26 cellular contexts compared by ENCODE assay signal in the genomic region with DNA sequence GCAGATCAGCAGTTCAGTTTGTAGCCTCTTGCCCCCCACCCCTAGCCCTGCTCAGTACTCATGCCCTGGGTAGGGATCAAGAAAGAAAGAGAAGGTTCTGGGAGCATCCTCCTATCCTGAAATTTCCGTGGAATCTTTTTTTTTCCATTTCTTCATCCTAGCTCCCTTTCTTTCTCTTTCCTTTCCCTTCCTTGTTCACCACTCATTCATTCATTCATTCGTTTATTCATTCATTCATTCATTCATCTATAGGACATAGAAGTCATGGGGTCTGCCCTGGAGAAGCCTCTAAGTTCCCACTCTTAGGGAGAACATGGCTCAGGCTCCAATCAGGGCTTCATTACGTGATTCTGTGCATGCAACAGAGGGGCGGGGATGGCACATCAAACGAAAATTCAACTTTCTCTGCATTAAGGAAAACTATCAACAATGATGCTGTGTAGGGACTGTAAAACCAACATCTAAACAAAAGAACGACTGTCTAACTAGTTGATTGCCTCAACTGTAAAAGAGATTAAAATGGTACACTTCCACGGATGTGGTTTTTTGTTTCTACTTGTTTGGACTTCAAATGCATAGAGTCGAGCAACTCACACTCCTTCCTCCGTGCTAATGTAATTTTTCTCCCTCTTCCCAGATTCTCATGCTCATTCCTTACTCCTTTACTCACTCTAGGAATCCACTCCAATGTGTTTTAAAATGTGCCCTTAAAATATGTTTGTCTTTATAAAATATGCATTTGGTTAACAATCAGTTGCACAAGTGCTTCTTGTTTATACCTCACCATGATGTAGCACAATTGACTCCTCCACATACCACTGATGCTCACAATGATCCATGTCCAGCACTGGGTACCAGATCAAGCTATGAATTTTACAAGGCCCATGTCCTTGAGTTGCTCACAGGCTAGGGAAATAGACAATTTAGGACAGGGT.
A peak's percentile ranks its signal among the peaks of the same experiment; 100 is the strongest.
DNase-seq lines count a peak whose midpoint lies in the region; ATAC-seq, FAIRE-seq and TF ChIP-seq lines count a peak whose summit lies in the region.
"Had no signal": no experiment of that assay in that cellular context is flagged by ENCODE, and none has a peak within 500 bp of the region (broad histone marks: within the 10 kb centered on the region; RNA-seq: fewer than 3 reads in every experiment).

No MANE protein-coding gene starts in this region.

- H2BK15ac ChIP-seq in IMR-90 (ENCODE audit: low read depth, low read length) (peak overlapping the region; percentile 98; the same call in 2 of the 3 replicates), H1 (ENCODE audit: low read length) (0 out of 2 replicates have a peak overlapping the region, but pooled peaks have one; percentile 47)

- H3K4ac ChIP-seq in IMR-90 (ENCODE audit: low read depth, low read length): peak overlapping the region; percentile 81
- H3K4ac ChIP-seq in H1 (replicated peaks; ENCODE audit: insufficient read length, low read depth, low read length): peak overlapping the region; percentile 70

- H3K27me3 Mint-ChIP-seq in mesothelial cell of epicardium (ENCODE audit: low read depth): no peaks in the 10 kb centered on the region

- H4K8ac ChIP-seq in IMR-90 (ENCODE audit: low read depth in 2 of 2, low read length in 2 of 2) (peak overlapping the region; percentile 91 to 97), H1 (ENCODE audit: extremely low read depth, insufficient read depth, low read length) (no peak overlapping the region)

- H3K4me1 ChIP-seq in IMR-90 (ENCODE audit: control insufficient read depth, insufficient read depth, low read length) (peaks cover 30% of the 10 kb centered on the region), H1 (replicated peaks in 1 of 4; ENCODE audit: control insufficient read depth in 3 of 4, insufficient read depth in 4 of 4, low read length in 3 of 4) (peaks cover 0 to 11% (median 7%) of the 10 kb centered on the region in 4 experiments; a peak in 5 of 7 replicates)
- H3K4me1 ChIP-seq: breast epithelium, transverse colon had no signal

- H4K5ac ChIP-seq in IMR-90 (ENCODE audit: low read depth, low read length): peak overlapping the region; percentile 98
- no peak overlapping the region for H4K5ac ChIP-seq in H1 (ENCODE audit: insufficient read length, low read depth, low read length)

- peaks cover 18% of the 10 kb centered on the region for H3K9me1 ChIP-seq in IMR-90 (ENCODE audit: insufficient read depth, low read length)

- FAIRE-seq in H1 (lab: Jason Lieb, UNC): no peak

- H4K91ac ChIP-seq in IMR-90 (ENCODE audit: insufficient read depth, low read depth, low read length) (peak overlapping the region; percentile 94), H1 (replicated peaks; ENCODE audit: insufficient read length, low read length) (peak overlapping the region; percentile 59)

- TF ChIP-seq EP300 in H1 (IDR thresholded peaks at IDR 0.05; ENCODE audit: borderline replicate concordance in 1 of 2, low read depth in 2 of 2, low read length in 2 of 2): no peak

- H2AK9ac ChIP-seq in IMR-90 (replicated peaks; ENCODE audit: low read depth, low read length, poor library complexity): no peak overlapping the region

- in situ Hi-C loops in IMR-90 (cut with MboI; ENCODE audit: low sequenced_read_pairs): no loop called here

- H2AK5ac ChIP-seq in IMR-90 (ENCODE audit: low read depth, low read length) (peak overlapping the region; percentile 80), H1 (ENCODE audit: low read depth, low read length) (no peak overlapping the region)

- peak overlapping the region; percentile 6 for H2AFZ ChIP-seq in IMR-90 (replicated peaks; ENCODE audit: low read length, poor library complexity)
- H2AFZ ChIP-seq in H1 (ENCODE audit: low read length): no peak overlapping the region

- H3K4me3 ChIP-seq in BJ (ENCODE audit: low read depth, low read length) (no peak overlapping the region), IMR-90 (ENCODE audit: insufficient read depth, low read depth, low read length) (no peak overlapping the region), H1 (ENCODE audit: extremely low read depth in 1 of 4, insufficient read depth in 2 of 4, low read depth in 3 of 4, low read length in 4 of 4) (no peak overlapping the region)
- H3K4me3 ChIP-seq: breast epithelium, heart left ventricle, SJCRH30, transverse colon had no signal

- H3K79me2 ChIP-seq in H1 (ENCODE audit: control insufficient read depth in 1 of 2, insufficient read depth in 2 of 2, low read length in 2 of 2): no peaks in the 10 kb centered on the region

- peaks cover 50% of the 10 kb centered on the region for H3K4me1 Mint-ChIP-seq in mesothelial cell of epicardium

- no peaks in the 10 kb centered on the region for H4K20me1 ChIP-seq in IMR-90 (ENCODE audit: insufficient read depth, low read length)
- H4K20me1 ChIP-seq in H1 (replicated peaks in 1 of 2; ENCODE audit: control insufficient read depth in 1 of 2, insufficient read depth in 2 of 2, low read length in 2 of 2): no peaks in the 10 kb centered on the region

- dilution Hi-C loops in IMR-90 (cut with HindIII; ENCODE audit: low sequenced_read_pairs, unreplicated experiment): no loop called here

- no TSS peak for BruUV-seq in IMR-90 (replicated peaks; lab: Mats Ljungman, UMichigan)

- peak overlapping the region; percentile 29; the same call in 1 of the 2 replicates for H3K23ac ChIP-seq in IMR-90 (ENCODE audit: low read depth, low read length)
- H3K23ac ChIP-seq in H1 (ENCODE audit: insufficient read length): no peak overlapping the region

- DNase-seq in BJ (ENCODE audit: low read depth) (peak; percentile 73), IMR-90 (peak; percentile 71), H1 (ENCODE audit: low read depth in 1 of 2, low spot score in 2 of 2) (no peak), mesothelial cell of epicardium (ENCODE audit: low spot score in 2 of 2, unreplicated experiment in 2 of 2) (no peak), AML-193 (lab: John Stamatoyannopoulos, UW) (no peak), NCI-H510A treated with DMSO at 0.1 percent for 48 hours (lab: John Stamatoyannopoulos, UW) (no peak), middle frontal gyrus (ENCODE audit: extremely low spot score, low spot score) (no peak)
- no peak for DNase-seq in effector CD4-positive, alpha-beta T cell
- DNase-seq: activated CD4-positive, alpha-beta T cell treated with anti-CD3 and anti-CD28 coated beads, Interleukin-2, amount 50 U/mL, for 4 hours; activated CD8-positive, alpha-beta memory T cell treated with anti-CD3 and anti-CD28 coated beads, Interleukin-2, amount 50 U/mL, for 4 hours; activated naive CD4-positive, alpha-beta T cell treated with anti-CD3 and anti-CD28 coated beads, Interleukin-2, amount 50 U/mL, for 16 hours; amygdala; DMS79; GDM1; heart left ventricle; midbrain; naive thymus-derived CD4-positive, alpha-beta T cell; NCI-H1092; NCI-H1694; RPMI8226; SJCRH30; transverse colon had no signal

- POLR2A ChIA-PET in BJ (lab: Charles Lee): interaction anchor here (0.5 kb wide), 1 partner anchor 108 kb away, joined by 3 read pairs; no protein-coding TSS in a partner anchor
- POLR2A ChIA-PET in IMR-90 (lab: Charles Lee; ENCODE audit: unreplicated experiment): interaction anchor here (0.6 kb wide), 1 partner anchor 11 kb away, joined by 4 read pairs; no protein-coding TSS in a partner anchor
- POLR2A ChIA-PET in H1 (lab: Charles Lee; ENCODE audit: partially characterized antibody): interaction anchor here (1.2 to 1.7 kb wide), 5 partner anchors 12 to 235 kb away, joined by 3 to 11 read pairs (median 3); no protein-coding TSS in a partner anchor

- H3K27ac ChIP-seq in IMR-90 (ENCODE audit: insufficient read depth, low read length) (peak overlapping the region; percentile 96), H1 (ENCODE audit: low read depth, low read length) (no peak overlapping the region)
- H3K27ac ChIP-seq: breast epithelium, C4-2B, heart left ventricle, SJCRH30, transverse colon had no signal

- peak overlapping the region; percentile 58; the same call in 1 of the 2 replicates for H3K9ac ChIP-seq in IMR-90 (ENCODE audit: low read depth, low read length)
- no peak overlapping the region for H3K9ac ChIP-seq in H1 (replicated peaks in 1 of 4; ENCODE audit: extremely low read depth in 1 of 4, low read depth in 3 of 4, low read length in 3 of 4)

- peak overlapping the region; percentile 83 for H3K27ac Mint-ChIP-seq in mesothelial cell of epicardium
- H3K27ac Mint-ChIP-seq: stimulated activated memory B cell treated with anti-CD40 and anti-IgM and Interleukin-4, amounts not matched to agents 10 μg/mL and 1 μg/mL and 100 μg/mL, for 72 hours had no signal

- intact Hi-C loops in IMR-90 (cut with micrococcal nuclease): loop anchor here (1.0 kb wide), 1 partner anchor 101 kb away; no protein-coding TSS in a partner anchor

- H3K79me1 ChIP-seq in IMR-90 (ENCODE audit: low read depth in 1 of 2, low read length in 2 of 2): peaks cover 3 to 4% of the 10 kb centered on the region in 2 experiments; a peak in 1 of 4 replicates
- no peaks in the 10 kb centered on the region for H3K79me1 ChIP-seq in H1 (ENCODE audit: low read depth, low read length)

- H3K36me3 Mint-ChIP-seq in mesothelial cell of epicardium: no peaks in the 10 kb centered on the region
- H3K36me3 Mint-ChIP-seq: stimulated activated memory B cell treated with anti-CD40 and anti-IgM and Interleukin-4, amounts not matched to agents 10 μg/mL and 1 μg/mL and 100 μg/mL, for 72 hours had no signal

- H3K18ac ChIP-seq in IMR-90 (ENCODE audit: low read depth, low read length) (peak overlapping the region; percentile 100), H1 (ENCODE audit: extremely low read depth, low read length) (peak overlapping the region; percentile 34; the same call in 1 of the 2 replicates)

- ATAC-seq in IMR-90 (ENCODE audit: low read depth): peak; percentile 62
- ATAC-seq: heart left ventricle; naive thymus-derived CD4-positive, alpha-beta T cell; stimulated activated memory B cell treated with anti-CD40 and anti-IgM and Interleukin-4, amounts not matched to agents 10 μg/mL and 1 μg/mL and 100 μg/mL, for 72 hours had no signal

- TF ChIP-seq POLR2A in IMR-90 (IDR thresholded peaks at IDR 0.05; ENCODE audit: low read depth, low read length) (no peak), H1 (IDR thresholded peaks at IDR 0.05; ENCODE audit: control extremely low read depth in 1 of 2, low read depth in 2 of 2, low read length in 2 of 2) (no peak)

- H3K36me3 ChIP-seq in BJ (ENCODE audit: control insufficient read depth, insufficient read depth, low read length): no peaks in the 10 kb centered on the region
- H3K36me3 ChIP-seq in IMR-90 (ENCODE audit: control insufficient read depth, insufficient read depth, low read length): no peaks in the 10 kb centered on the region
- H3K36me3 ChIP-seq in H1 (ENCODE audit: control insufficient read depth in 2 of 4, insufficient read depth in 4 of 4, low read length in 3 of 4): no peaks in the 10 kb centered on the region
- H3K36me3 ChIP-seq: breast epithelium, heart left ventricle, SJCRH30, transverse colon had no signal

- H2BK120ac ChIP-seq in IMR-90 (ENCODE audit: low read depth, low read length) (peak overlapping the region; percentile 85), H1 (replicated peaks; ENCODE audit: low read depth, low read length) (no peak overlapping the region)

- WGBS in IMR-90 (ENCODE audit: extremely low coverage in 2 of 2, insufficient read length in 1 of 2), 2 experiments: no CpG with 5 or more reads among the region's 9 CpGs
- 84% methylated on average over 9 of the region's 9 CpGs; no CpG with 5 or more reads in 1 of the 2 experiments for WGBS in H1 (ENCODE audit: extremely low coverage in 1 of 2, insufficient coverage in 1 of 2, insufficient read length in 1 of 2, insufficient replicate concordance in 2 of 2, low coverage in 1 of 2, low lambda C conversion rate in 2 of 2, missing lambda C conversion rate in 1 of 2), 2 experiments

- peaks cover 4% of the 10 kb centered on the region for H3K23me2 ChIP-seq in H1 (ENCODE audit: low read depth, low read length)

- CTCF ChIA-PET in BJ (lab: Yijun Ruan, JAX) (interaction anchor here (1.2 to 5.2 kb wide), 2 partner anchors 13 to 105 kb away, joined by 3 to 24 read pairs; no protein-coding TSS in a partner anchor), IMR-90 (lab: Yijun Ruan, JAX) (interaction anchor here (0.6 to 1.1 kb wide), 2 partner anchors 105 to 988 kb away, joined by 3 read pairs; no protein-coding TSS in a partner anchor), H1 (lab: Charles Lee; ENCODE audit: partially characterized antibody) (interaction anchor here (0.8 to 3.1 kb wide), 7 partner anchors 11 to 282 kb away, joined by 3 to 13 read pairs (median 4); no protein-coding TSS in a partner anchor)

- TF ChIP-seq RAD21 in IMR-90 (IDR thresholded peaks at IDR 0.05; ENCODE audit: low read length) (no peak), H1 (IDR thresholded peaks at IDR 0.05 in 1 of 2, conservative IDR thresholded peaks at IDR 0.05 in 1 of 2; ENCODE audit: low read depth in 2 of 2, low read length in 2 of 2) (no peak)

- H3K56ac ChIP-seq in IMR-90 (ENCODE audit: extremely low read depth, insufficient read depth, low read length) (no peak overlapping the region), H1 (replicated peaks; ENCODE audit: insufficient read length, low read depth, low read length) (no peak overlapping the region)

- H2BK5ac ChIP-seq in IMR-90 (ENCODE audit: low read depth, low read length, poor library complexity, severe bottlenecking) (peak overlapping the region; percentile 99), H1 (ENCODE audit: low read depth, low read length) (peak overlapping the region; percentile 55; the same call in 1 of the 2 replicates)

- H3K14ac ChIP-seq in IMR-90 (replicated peaks; ENCODE audit: low read depth, low read length): peak overlapping the region; percentile 61
- H3K14ac ChIP-seq in H1 (ENCODE audit: insufficient read length): no peak overlapping the region

- TF ChIP-seq CTCF in BJ (IDR thresholded peaks at IDR 0.05; ENCODE audit: insufficient read depth, low read depth, low read length) (no peak), IMR-90 (conservative IDR thresholded peaks at IDR 0.05; ENCODE audit: low read depth, low read length) (no peak), H1 (IDR thresholded peaks at IDR 0.05; ENCODE audit: control extremely low read depth in 1 of 3, insufficient read depth in 1 of 3, low read depth in 1 of 3, low read length in 3 of 3) (no peak), mesothelial cell of epicardium (IDR thresholded peaks at IDR 0.05; ENCODE audit: unreplicated experiment) (no peak)

- H2BK20ac ChIP-seq in IMR-90 (ENCODE audit: low read depth, low read length) (peak overlapping the region; percentile 92), H1 (ENCODE audit: low read length) (peak overlapping the region; percentile 73)

- no peaks in the 10 kb centered on the region for H3K9me3 ChIP-seq in IMR-90 (ENCODE audit: control insufficient read depth, insufficient read depth, low read length)
- no peaks in the 10 kb centered on the region for H3K9me3 ChIP-seq in H1 (ENCODE audit: insufficient read depth in 2 of 2, low read depth in 1 of 2, low read length in 1 of 2)
- H3K9me3 ChIP-seq: breast epithelium, heart left ventricle, SJCRH30, transverse colon had no signal

- no peak overlapping the region for H3K4me3 Mint-ChIP-seq in mesothelial cell of epicardium
- H3K4me3 Mint-ChIP-seq: activated T-helper 1 cell treated with anti-CD3 and anti-CD28 coated beads, Interleukin-12 subunit alpha, Interleukin-12 subunit beta, Interleukin-2, Interleukin-4 antibody, amounts not matched to agents 30 ng/mL and 10 ng/mL and 1 ng/mL, durations not matched to agents 14 hours and 24 hours and 36 hours; stimulated activated memory B cell treated with anti-CD40 and anti-IgM and Interleukin-4, amounts not matched to agents 10 μg/mL and 1 μg/mL and 100 μg/mL, for 72 hours had no signal

- H2BK12ac ChIP-seq in H1 (ENCODE audit: low read depth, low read length): peak overlapping the region; percentile 92

- H3K27me3 ChIP-seq in BJ (ENCODE audit: control insufficient read depth, insufficient read depth, low read length) (no peaks in the 10 kb centered on the region), IMR-90 (ENCODE audit: control insufficient read depth, insufficient read depth, low read length) (no peaks in the 10 kb centered on the region), H1 (replicated peaks in 1 of 4; ENCODE audit: control insufficient read depth in 3 of 4, extremely low read depth in 1 of 4, insufficient read depth in 3 of 4, low read length in 3 of 4) (no peaks in the 10 kb centered on the region)
- H3K27me3 ChIP-seq: breast epithelium, SJCRH30 had no signal

- no peaks in the 10 kb centered on the region for H3K9me3 Mint-ChIP-seq in mesothelial cell of epicardium
- H3K9me3 Mint-ChIP-seq: activated T-helper 1 cell treated with anti-CD3 and anti-CD28 coated beads, Interleukin-12 subunit alpha, Interleukin-12 subunit beta, Interleukin-2, Interleukin-4 antibody, amounts not matched to agents 30 ng/mL and 10 ng/mL and 1 ng/mL, durations not matched to agents 14 hours and 24 hours and 36 hours; stimulated activated memory B cell treated with anti-CD40 and anti-IgM and Interleukin-4, amounts not matched to agents 10 μg/mL and 1 μg/mL and 100 μg/mL, for 72 hours had no signal

- H3K4me2 ChIP-seq in IMR-90 (ENCODE audit: low read depth, low read length): peak overlapping the region; percentile 18; the same call in 1 of the 2 replicates
- no peak overlapping the region for H3K4me2 ChIP-seq in H1 (ENCODE audit: insufficient read depth in 1 of 2, low read depth in 2 of 2, low read length in 2 of 2)

Comparison
In these comparisons a context has a peak if more than half of its experiments do, and no peak if none do; other contexts are left out.
1. DNase-seq: peak in BJ (single experiment) and IMR-90 (single experiment); none in H1 (0 of 2), mesothelial cell of epicardium (0 of 2), AML-193 (0 of 2), NCI-H510A treated with DMSO at 0.1 percent for 48 hours (single experiment), effector CD4-positive, alpha-beta T cell (single experiment) and middle frontal gyrus (single experiment).